ENCODE assay signal across 19 cellular contexts in genomic region chr3:98518816-98519215, GRCh38. TPM values are rescaled to one million over a fixed set of nuclear protein-coding genes. Genes with fewer than 3 reads are reported as not detected.
DNase-seq lines count a peak whose midpoint lies in the region; ATAC-seq and TF ChIP-seq lines count a peak whose summit lies in the region.
"Had no signal": no experiment of that assay in that cellular context is flagged by ENCODE, and none has a peak within 500 bp of the region (broad histone marks: within the 10 kb centered on the region; RNA-seq: fewer than 3 reads in every experiment).

No MANE protein-coding gene starts in this region.

- peak overlapping the region; percentile 88 for H3K27ac Mint-ChIP-seq in activated T-cell treated with anti-CD3 and anti-CD28 coated beads, Interleukin-2, amount 50 U/mL, for 72 hours
- peak overlapping the region; percentile 64 for H3K27ac Mint-ChIP-seq in activated T-helper 1 cell treated with anti-CD3 and anti-CD28 coated beads, Interleukin-12 subunit alpha, Interleukin-12 subunit beta, Interleukin-2, Interleukin-4 antibody, amounts not matched to agents 30 ng/mL and 10 ng/mL and 1 ng/mL, durations not matched to agents 14 hours and 24 hours and 36 hours

- DNase-seq in activated T-cell treated with anti-CD3 and anti-CD28 coated beads, Interleukin-2, amount 50 U/mL, for 72 hours: no peak
- no peak for DNase-seq in activated T-cell treated with anti-CD3 and anti-CD28 coated beads, Interleukin-2, amount 50 U/mL, for 48 hours
- no peak for DNase-seq in activated T-helper 1 cell treated with anti-CD3 and anti-CD28 coated beads, Interleukin-12 subunit alpha, Interleukin-12 subunit beta, Interleukin-2, Interleukin-4 antibody, amounts not matched to agents 30 ng/mL and 10 ng/mL and 1 ng/mL, durations not matched to agents 14 hours and 24 hours and 36 hours (ENCODE audit: low spot score)
- peak; percentile 94 for DNase-seq in globus pallidus (ENCODE audit: low spot score)
- peak in 26 of 49 donors; percentile 3 to 81 (median 21) for DNase-seq in substantia nigra (lab: John Stamatoyannopoulos, UW)
- DNase-seq in omental fat pad (ENCODE audit: low spot score): no peak
- no peak for DNase-seq in epidermal melanocyte (ENCODE audit: insufficient read length, low spot score)
- DNase-seq: mucosa of descending colon; NCI-H1694; NCI-H345; NK-92 treated with Interleukin-12 subunit alpha and Interleukin-12 subunit beta, amount 100 ng/mL, for 24 hours; right cardiac atrium; RPMI8226; stomach had no signal

- ATAC-seq in activated T-cell treated with anti-CD3 and anti-CD28 coated beads, Interleukin-2, amount 50 U/mL, for 72 hours (replicated peaks in 1 of 2): no peak
- ATAC-seq in omental fat pad (ENCODE audit: low FRiP score) (no peak), GM18498 (IDR thresholded peaks at IDR 0.05; ENCODE audit: unreplicated experiment) (no peak)
- ATAC-seq: mucosa of descending colon, right cardiac atrium had no signal

- TF ChIP-seq CTCF in omental fat pad (IDR thresholded peaks at IDR 0.05): no peak

- peaks cover 38 to 74% of the 10 kb centered on the region in 2 donors for H3K36me3 Mint-ChIP-seq in activated T-cell treated with anti-CD3 and anti-CD28 coated beads, Interleukin-2, amount 50 U/mL, for 72 hours (ENCODE audit: insufficient read depth in 2 of 2)
- H3K36me3 Mint-ChIP-seq in activated T-helper 1 cell treated with anti-CD3 and anti-CD28 coated beads, Interleukin-12 subunit alpha, Interleukin-12 subunit beta, Interleukin-2, Interleukin-4 antibody, amounts not matched to agents 30 ng/mL and 10 ng/mL and 1 ng/mL, durations not matched to agents 14 hours and 24 hours and 36 hours (ENCODE audit: low read depth): peaks cover 67% of the 10 kb centered on the region

- peak overlapping the region; percentile 90 to 92 for H3K4me3 Mint-ChIP-seq in activated T-cell treated with anti-CD3 and anti-CD28 coated beads, Interleukin-2, amount 50 U/mL, for 72 hours
- H3K4me3 Mint-ChIP-seq in activated T-helper 1 cell treated with anti-CD3 and anti-CD28 coated beads, Interleukin-12 subunit alpha, Interleukin-12 subunit beta, Interleukin-2, Interleukin-4 antibody, amounts not matched to agents 30 ng/mL and 10 ng/mL and 1 ng/mL, durations not matched to agents 14 hours and 24 hours and 36 hours: peak overlapping the region; percentile 97

- peaks cover 82% of the 10 kb centered on the region for H3K4me1 Mint-ChIP-seq in activated T-cell treated with anti-CD3 and anti-CD28 coated beads, Interleukin-2, amount 50 U/mL, for 72 hours (ENCODE audit: low read depth)
- H3K4me1 Mint-ChIP-seq in activated T-helper 1 cell treated with anti-CD3 and anti-CD28 coated beads, Interleukin-12 subunit alpha, Interleukin-12 subunit beta, Interleukin-2, Interleukin-4 antibody, amounts not matched to agents 30 ng/mL and 10 ng/mL and 1 ng/mL, durations not matched to agents 14 hours and 24 hours and 36 hours (ENCODE audit: low read depth): peaks cover 81% of the 10 kb centered on the region

- H3K9me3 Mint-ChIP-seq in activated T-cell treated with anti-CD3 and anti-CD28 coated beads, Interleukin-2, amount 50 U/mL, for 72 hours: peaks cover 0 to 2% of the 10 kb centered on the region in 2 donors
- no peaks in the 10 kb centered on the region for H3K9me3 Mint-ChIP-seq in activated T-helper 1 cell treated with anti-CD3 and anti-CD28 coated beads, Interleukin-12 subunit alpha, Interleukin-12 subunit beta, Interleukin-2, Interleukin-4 antibody, amounts not matched to agents 30 ng/mL and 10 ng/mL and 1 ng/mL, durations not matched to agents 14 hours and 24 hours and 36 hours

- intact Hi-C loops in activated T-helper 1 cell treated with anti-CD3 and anti-CD28 coated beads, Interleukin-12 subunit alpha, Interleukin-12 subunit beta, Interleukin-2, Interleukin-4 antibody, amounts not matched to agents 30 ng/mL and 10 ng/mL and 1 ng/mL, durations not matched to agents 14 hours and 24 hours and 36 hours (cut with micrococcal nuclease): no loop called here

- H3K27me3 Mint-ChIP-seq in activated T-cell treated with anti-CD3 and anti-CD28 coated beads, Interleukin-2, amount 50 U/mL, for 72 hours (ENCODE audit: low read depth): no peaks in the 10 kb centered on the region
- no peaks in the 10 kb centered on the region for H3K27me3 Mint-ChIP-seq in activated T-helper 1 cell treated with anti-CD3 and anti-CD28 coated beads, Interleukin-12 subunit alpha, Interleukin-12 subunit beta, Interleukin-2, Interleukin-4 antibody, amounts not matched to agents 30 ng/mL and 10 ng/mL and 1 ng/mL, durations not matched to agents 14 hours and 24 hours and 36 hours (ENCODE audit: insufficient read depth)

- H3K27ac ChIP-seq in substantia nigra (ENCODE audit: low read depth, low read length, poor library complexity, severe bottlenecking): peak overlapping the region; percentile 98
- H3K27ac ChIP-seq: stomach, vagina had no signal

RNA-seq across cellular contexts. Expression of gene CLDND1, which starts 3.9 kb away (rescaled TPM):
- total RNA-seq in activated T-cell treated with anti-CD3 and anti-CD28 coated beads, Interleukin-2, amount 50 U/mL, for 72 hours: 100 to 1,000 TPM; 284 to 361 TPM
- 314 and 328 TPM in 2 replicates for total RNA-seq in activated T-helper 1 cell treated with anti-CD3 and anti-CD28 coated beads, Interleukin-12 subunit alpha, Interleukin-12 subunit beta, Interleukin-2, Interleukin-4 antibody, amounts not matched to agents 30 ng/mL and 10 ng/mL and 1 ng/mL, durations not matched to agents 14 hours and 24 hours and 36 hours
- total RNA-seq in omental fat pad: 100 to 1,000 TPM; 116 to 155 (median 139) TPM

RNA-seq across cellular contexts. Expression of gene GPR15, which starts 13.0 kb away (rescaled TPM):
- 10 to 100 TPM in 1 of 2 donors, 1 to 10 TPM in 1; 4.6 to 24.0 TPM for total RNA-seq in activated T-cell treated with anti-CD3 and anti-CD28 coated beads, Interleukin-2, amount 50 U/mL, for 72 hours
- total RNA-seq in activated T-helper 1 cell treated with anti-CD3 and anti-CD28 coated beads, Interleukin-12 subunit alpha, Interleukin-12 subunit beta, Interleukin-2, Interleukin-4 antibody, amounts not matched to agents 30 ng/mL and 10 ng/mL and 1 ng/mL, durations not matched to agents 14 hours and 24 hours and 36 hours: 5.6 and 6.8 TPM in 2 replicates
- total RNA-seq in omental fat pad: under 1 TPM in 1 of 4 donors, not detected in 3; 0.44 TPM
- total RNA-seq: cerebellum, Daoy, right cardiac atrium, stomach had no signal

RNA-seq across cellular contexts. Expression of gene OR5K2, which starts 21.3 kb away (rescaled TPM):
- not detected for total RNA-seq in activated T-cell treated with anti-CD3 and anti-CD28 coated beads, Interleukin-2, amount 50 U/mL, for 72 hours
- not detected in 2 replicates for total RNA-seq in activated T-helper 1 cell treated with anti-CD3 and anti-CD28 coated beads, Interleukin-12 subunit alpha, Interleukin-12 subunit beta, Interleukin-2, Interleukin-4 antibody, amounts not matched to agents 30 ng/mL and 10 ng/mL and 1 ng/mL, durations not matched to agents 14 hours and 24 hours and 36 hours
- total RNA-seq in omental fat pad: not detected
- total RNA-seq: cerebellum, Daoy, M059J, mucosa of descending colon, right cardiac atrium, stomach, vagina had no signal

RNA-seq across cellular contexts. Expression of gene OR5K1, which starts 55.8 kb away (rescaled TPM):
- total RNA-seq in activated T-cell treated with anti-CD3 and anti-CD28 coated beads, Interleukin-2, amount 50 U/mL, for 72 hours: not detected
- total RNA-seq in activated T-helper 1 cell treated with anti-CD3 and anti-CD28 coated beads, Interleukin-12 subunit alpha, Interleukin-12 subunit beta, Interleukin-2, Interleukin-4 antibody, amounts not matched to agents 30 ng/mL and 10 ng/mL and 1 ng/mL, durations not matched to agents 14 hours and 24 hours and 36 hours: not detected in 2 replicates
- total RNA-seq in omental fat pad: not detected
- total RNA-seq: cerebellum, Daoy, M059J, mucosa of descending colon, right cardiac atrium, stomach, vagina had no signal

Comparison
In these comparisons a context has a peak if more than half of its experiments do, and no peak if none do; other contexts are left out.
1. DNase-seq: peak in globus pallidus (single experiment) and substantia nigra (26 of 49); none in activated T-cell treated with anti-CD3 and anti-CD28 coated beads, Interleukin-2, amount 50 U/mL, for 72 hours (0 of 2), activated T-cell treated with anti-CD3 and anti-CD28 coated beads, Interleukin-2, amount 50 U/mL, for 48 hours (0 of 2), activated T-helper 1 cell treated with anti-CD3 and anti-CD28 coated beads, Interleukin-12 subunit alpha, Interleukin-12 subunit beta, Interleukin-2, Interleukin-4 antibody, amounts not matched to agents 30 ng/mL and 10 ng/mL and 1 ng/mL, durations not matched to agents 14 hours and 24 hours and 36 hours (single experiment), omental fat pad (single experiment) and epidermal melanocyte (single experiment).